ENCODE assay signal across 35 cellular contexts in genomic region chr3:70740082-70740481, GRCh38.
"Had no signal": no experiment of that assay in that cellular context is flagged by ENCODE, and none has a peak within 500 bp of the region (broad histone marks: within the 10 kb centered on the region; RNA-seq: fewer than 3 reads in every experiment).

No MANE protein-coding gene starts in this region.

- H3K4me1 ChIP-seq: ascending aorta had no signal

- H3K36me3 ChIP-seq: ascending aorta, cardiac muscle cell had no signal

- H3K27me3 Mint-ChIP-seq: activated CD4-positive, alpha-beta memory T cell treated with anti-CD3 and anti-CD28 coated beads for 36 hours; activated CD4-positive, alpha-beta T cell treated with anti-CD3 and anti-CD28 coated beads, Interleukin-2, amount 10 ng/mL, durations not matched to agents 24 days and 14 days; activated naive CD4-positive, alpha-beta T cell treated with anti-CD3 and anti-CD28 coated beads, Interleukin-2, amount 10 ng/mL, durations not matched to agents 7 days and 5 days; activated naive CD8-positive, alpha-beta T cell; activated naive CD8-positive, alpha-beta T cell treated with anti-CD3 and anti-CD28 coated beads, Interleukin-2, amount 10 ng/mL, durations not matched to agents 7 days and 5 days; activated naive CD8-positive, alpha-beta T cell treated with anti-CD3 and anti-CD28 coated beads, Interleukin-2, amount 50 U/mL, for 24 hours had no signal

- H3K27me3 ChIP-seq: ascending aorta, cardiac muscle cell had no signal

- FAIRE-seq: bronchial epithelial cell, TTC549 had no signal

- H3K9me3 ChIP-seq: ascending aorta had no signal

- H3K36me3 Mint-ChIP-seq: activated CD4-positive, alpha-beta memory T cell treated with anti-CD3 and anti-CD28 coated beads for 36 hours; activated naive CD4-positive, alpha-beta T cell treated with anti-CD3 and anti-CD28 coated beads, Interleukin-2, amount 10 ng/mL, durations not matched to agents 7 days and 5 days; activated naive CD4-positive, alpha-beta T cell treated with anti-CD3 and anti-CD28 coated beads, Interleukin-2, amount 50 U/mL, for 24 hours; activated naive CD8-positive, alpha-beta T cell; activated naive CD8-positive, alpha-beta T cell treated with anti-CD3 and anti-CD28 coated beads, Interleukin-2, amount 10 ng/mL, durations not matched to agents 7 days and 5 days; brain had no signal

- H3K9me3 Mint-ChIP-seq: activated B cell treated with CpG ODN at 0.5 μM for 24 hours; activated CD4-positive, alpha-beta memory T cell treated with anti-CD3 and anti-CD28 coated beads for 36 hours; activated CD4-positive, alpha-beta T cell treated with anti-CD3 and anti-CD28 coated beads, Interleukin-2, amount 10 ng/mL, durations not matched to agents 24 days and 14 days; activated CD8-positive, alpha-beta T cell treated with anti-CD3 and anti-CD28 coated beads for 36 hours; activated naive CD4-positive, alpha-beta T cell treated with anti-CD3 and anti-CD28 coated beads, Interleukin-2, amount 10 ng/mL, durations not matched to agents 7 days and 5 days; activated naive CD4-positive, alpha-beta T cell treated with anti-CD3 and anti-CD28 coated beads, Interleukin-2, amount 50 U/mL, for 24 hours; activated naive CD8-positive, alpha-beta T cell treated with anti-CD3 and anti-CD28 coated beads, Interleukin-2, amount 10 ng/mL, durations not matched to agents 7 days and 5 days; activated naive CD8-positive, alpha-beta T cell treated with anti-CD3 and anti-CD28 coated beads, Interleukin-2, amount 50 U/mL, for 24 hours; activated T-cell treated with anti-CD3 and anti-CD28 coated beads, Interleukin-2, amount 50 U/mL, for 24 hours; activated T-helper 2 cell treated with anti-CD3 and anti-CD28 coated beads, Interferon-gamma antibody, Interleukin-2, Interleukin-4, amounts not matched to agents 10 μg/mL and 5 μg/mL and 100 μg/mL, durations not matched to agents 14 hours and 24 hours and 36 hours; brain; central memory CD8-positive, alpha-beta T cell; T-helper 1 cell treated with Interleukin-12 subunit alpha and Interleukin-12 subunit beta and Interleukin-4 antibody, amounts not matched to agents 30 μg/mL and 1 μg/mL, for 36 hours; T-helper 2 cell treated with Interferon-gamma antibody and Interleukin-4, amounts not matched to agents 5 μg/mL and 100 μg/mL, for 36 hours had no signal

- DNase-seq: activated B cell treated with CpG ODN at 0.5 μM for 24 hours; activated CD4-positive, alpha-beta memory T cell treated with anti-CD3 and anti-CD28 coated beads for 36 hours; activated CD4-positive, alpha-beta T cell treated with anti-CD3 and anti-CD28 coated beads for 4 hours; activated CD4-positive, alpha-beta T cell treated with anti-CD3 and anti-CD28 coated beads, Interleukin-2, amount 10 ng/mL, durations not matched to agents 24 days and 14 days; activated CD4-positive, alpha-beta T cell treated with anti-CD3 and anti-CD28 coated beads, Interleukin-2, amount 50 U/mL, for 1 hour; activated CD4-positive, alpha-beta T cell treated with anti-CD3 and anti-CD28 coated beads, Interleukin-2, amount 50 U/mL, for 4 hours; activated CD4-positive, CD25-positive, alpha-beta regulatory T cell treated with anti-CD3 and anti-CD28 coated beads, Interleukin-2, amount 50 U/mL, for 72 hours; activated CD8-positive, alpha-beta memory T cell treated with anti-CD3 and anti-CD28 coated beads, Interleukin-2, amount 50 U/mL, for 4 hours; activated CD8-positive, alpha-beta T cell treated with anti-CD3 and anti-CD28 coated beads for 36 hours; activated effector memory CD4-positive, alpha-beta T cell treated with Interleukin-2 at 50 U/mL for 16 hours; activated gamma-delta T cell; activated naive CD4-positive, alpha-beta T cell treated with anti-CD3 and anti-CD28 coated beads, Interleukin-2, amount 10 ng/mL, durations not matched to agents 7 days and 5 days; activated naive CD4-positive, alpha-beta T cell treated with Interleukin-2 at 50 U/mL for 16 hours; activated naive CD8-positive, alpha-beta T cell treated with anti-CD3 and anti-CD28 coated beads, Interleukin-2, amount 10 ng/mL, durations not matched to agents 7 days and 5 days; activated naive CD8-positive, alpha-beta T cell treated with anti-CD3 and anti-CD28 coated beads, Interleukin-2, amount 50 U/mL, for 24 hours; activated T-cell treated with anti-CD3 and anti-CD28 coated beads, Interleukin-2, amount 50 U/mL, for 24 hours; activated T-cell treated with anti-CD3 and anti-CD28 coated beads, Interleukin-2, amount 50 U/mL, for 48 hours; amygdala; anterior cingulate cortex; caudate nucleus; cerebellar nuclear complex; T-helper 1 cell; T-helper 2 cell; T-helper 9 cell had no signal

- H3K27ac ChIP-seq: ascending aorta, cardiac muscle cell had no signal

- ATAC-seq: activated CD8-positive, alpha-beta T cell treated with anti-CD3 and anti-CD28 coated beads for 36 hours; activated naive CD8-positive, alpha-beta T cell treated with anti-CD3 and anti-CD28 coated beads, Interleukin-2, amount 50 U/mL, for 24 hours had no signal

- H3K4me3 ChIP-seq: ascending aorta, cardiac muscle cell had no signal

- H3K4me1 Mint-ChIP-seq: activated CD4-positive, alpha-beta T cell treated with anti-CD3 and anti-CD28 coated beads, Interleukin-2, amount 10 ng/mL, durations not matched to agents 24 days and 14 days; activated naive CD4-positive, alpha-beta T cell treated with anti-CD3 and anti-CD28 coated beads, Interleukin-2, amount 10 ng/mL, durations not matched to agents 7 days and 5 days; activated naive CD8-positive, alpha-beta T cell treated with anti-CD3 and anti-CD28 coated beads, Interleukin-2, amount 10 ng/mL, durations not matched to agents 7 days and 5 days; central memory CD8-positive, alpha-beta T cell had no signal

- H3K27ac Mint-ChIP-seq: activated B cell treated with CpG ODN at 0.5 μM for 24 hours; activated CD4-positive, alpha-beta memory T cell treated with anti-CD3 and anti-CD28 coated beads for 36 hours; activated CD4-positive, alpha-beta T cell treated with anti-CD3 and anti-CD28 coated beads, Interleukin-2, amount 10 ng/mL, durations not matched to agents 24 days and 14 days; activated CD8-positive, alpha-beta T cell treated with anti-CD3 and anti-CD28 coated beads for 36 hours; activated naive CD4-positive, alpha-beta T cell treated with anti-CD3 and anti-CD28 coated beads, Interleukin-2, amount 10 ng/mL, durations not matched to agents 7 days and 5 days; activated naive CD4-positive, alpha-beta T cell treated with anti-CD3 and anti-CD28 coated beads, Interleukin-2, amount 50 U/mL, for 24 hours; activated naive CD8-positive, alpha-beta T cell; activated naive CD8-positive, alpha-beta T cell treated with anti-CD3 and anti-CD28 coated beads, Interleukin-2, amount 10 ng/mL, durations not matched to agents 7 days and 5 days; activated naive CD8-positive, alpha-beta T cell treated with anti-CD3 and anti-CD28 coated beads, Interleukin-2, amount 50 U/mL, for 24 hours; activated T-cell treated with anti-CD3 and anti-CD28 coated beads, Interleukin-2, amount 50 U/mL, for 24 hours; activated T-helper 2 cell treated with anti-CD3 and anti-CD28 coated beads, Interferon-gamma antibody, Interleukin-2, Interleukin-4, amounts not matched to agents 10 μg/mL and 5 μg/mL and 100 μg/mL, durations not matched to agents 14 hours and 24 hours and 36 hours; brain; T-helper 1 cell treated with Interleukin-12 subunit alpha and Interleukin-12 subunit beta and Interleukin-4 antibody, amounts not matched to agents 30 μg/mL and 1 μg/mL, for 36 hours; T-helper 2 cell treated with Interferon-gamma antibody and Interleukin-4, amounts not matched to agents 5 μg/mL and 100 μg/mL, for 36 hours had no signal

- H3K4me3 Mint-ChIP-seq: activated B cell treated with CpG ODN at 0.5 μM for 24 hours; activated CD4-positive, alpha-beta memory T cell treated with anti-CD3 and anti-CD28 coated beads for 36 hours; activated CD4-positive, alpha-beta T cell treated with anti-CD3 and anti-CD28 coated beads, Interleukin-2, amount 10 ng/mL, durations not matched to agents 24 days and 14 days; activated CD8-positive, alpha-beta T cell treated with anti-CD3 and anti-CD28 coated beads for 36 hours; activated naive CD4-positive, alpha-beta T cell treated with anti-CD3 and anti-CD28 coated beads, Interleukin-2, amount 10 ng/mL, durations not matched to agents 7 days and 5 days; activated naive CD4-positive, alpha-beta T cell treated with anti-CD3 and anti-CD28 coated beads, Interleukin-2, amount 50 U/mL, for 24 hours; activated naive CD8-positive, alpha-beta T cell; activated naive CD8-positive, alpha-beta T cell treated with anti-CD3 and anti-CD28 coated beads, Interleukin-2, amount 10 ng/mL, durations not matched to agents 7 days and 5 days; activated naive CD8-positive, alpha-beta T cell treated with anti-CD3 and anti-CD28 coated beads, Interleukin-2, amount 50 U/mL, for 24 hours; activated T-cell treated with anti-CD3 and anti-CD28 coated beads, Interleukin-2, amount 50 U/mL, for 24 hours; brain; central memory CD8-positive, alpha-beta T cell; T-helper 1 cell treated with Interleukin-12 subunit alpha and Interleukin-12 subunit beta and Interleukin-4 antibody, amounts not matched to agents 30 μg/mL and 1 μg/mL, for 36 hours; T-helper 2 cell treated with Interferon-gamma antibody and Interleukin-4, amounts not matched to agents 5 μg/mL and 100 μg/mL, for 36 hours had no signal
